8 cellular contexts compared by ENCODE assay signal in the genomic region with DNA sequence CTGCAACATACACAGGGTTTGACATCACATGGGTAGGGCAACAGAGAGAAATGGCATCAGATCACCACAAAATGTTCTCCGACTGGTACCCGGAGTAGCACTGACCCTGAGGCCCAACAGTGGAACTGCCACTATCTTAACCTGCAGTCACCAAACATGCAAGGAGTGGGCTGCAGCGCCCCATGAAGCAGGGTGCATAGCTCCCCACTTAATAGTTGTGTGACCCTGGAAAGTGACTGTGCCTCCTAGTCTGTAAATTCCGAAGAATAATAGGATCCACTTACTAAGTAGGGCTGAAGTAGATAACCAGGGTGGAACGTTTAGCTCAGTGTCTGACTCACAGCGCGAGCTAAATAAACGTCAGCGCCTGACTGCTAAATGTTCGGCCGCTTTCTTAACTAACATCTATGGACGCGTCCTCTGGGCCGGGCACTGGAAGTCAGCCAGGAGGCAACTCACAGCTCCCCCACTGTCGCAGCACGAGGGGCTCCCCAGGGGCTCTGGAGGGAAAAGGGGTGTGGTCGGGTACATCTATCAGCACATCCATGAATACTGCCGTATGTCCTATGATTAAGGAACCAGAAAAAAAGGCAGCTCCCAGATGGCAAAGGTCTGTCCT. TPM values are rescaled to one million over a fixed set of nuclear protein-coding genes. Genes with fewer than 3 reads are reported as not detected.
A peak's percentile ranks its signal among the peaks of the same experiment; 100 is the strongest.
DNase-seq lines count a peak whose midpoint lies in the region; ATAC-seq and TF ChIP-seq lines count a peak whose summit lies in the region.

No MANE protein-coding gene starts in this region.

- ATAC-seq in HG02840 (IDR thresholded peaks at IDR 0.05; ENCODE audit: low FRiP score, unreplicated experiment) (peak; percentile 15), GM19328 (IDR thresholded peaks at IDR 0.05; ENCODE audit: unreplicated experiment) (no peak)

- peak overlapping the region; percentile 81 to 87 (median 86) for H3K27ac ChIP-seq in esophagus muscularis mucosa (replicated peaks in 1 of 4)

- no peak for TF ChIP-seq POLR2A in esophagus muscularis mucosa (IDR thresholded peaks at IDR 0.05; ENCODE audit: low read depth)

- H3K9me3 ChIP-seq in BE2C (no peaks in the 10 kb centered on the region), esophagus muscularis mucosa (no peaks in the 10 kb centered on the region), neuron (ENCODE audit: low read length) (no peaks in the 10 kb centered on the region)

- H3K36me3 ChIP-seq in BE2C (peaks cover 16% of the 10 kb centered on the region), esophagus muscularis mucosa (peaks cover 17 to 32% (median 26%) of the 10 kb centered on the region in 4 donors), neuron (ENCODE audit: insufficient read depth, low read length) (peaks cover 12% of the 10 kb centered on the region)

- H3K4me1 ChIP-seq in BE2C, result peaks cover 5% of the 10 kb centered on the region
- H3K4me1 ChIP-seq in esophagus muscularis mucosa, result peaks cover 26 to 43% (median 38%) of the 10 kb centered on the region in 4 donors
- H3K4me1 ChIP-seq in neuron (ENCODE audit: insufficient read depth, low read length), result peaks cover 8% of the 10 kb centered on the region

- 2% methylated on average over 7 of the region's 18 CpGs for WGBS in esophagus muscularis mucosa

- no peak overlapping the region for H2AFZ ChIP-seq in neuron (ENCODE audit: low read depth, low read length)

- H3K27me3 ChIP-seq in BE2C, result no peaks in the 10 kb centered on the region
- no peaks in the 10 kb centered on the region for H3K27me3 ChIP-seq in esophagus muscularis mucosa
- H3K27me3 ChIP-seq in neuron (ENCODE audit: insufficient read depth, low read length), result no peaks in the 10 kb centered on the region

- TF ChIP-seq CTCF in BE2C (IDR thresholded peaks at IDR 0.05; ENCODE audit: low read depth, low read length) (no peak), esophagus muscularis mucosa (IDR thresholded peaks at IDR 0.05) (no peak)

- DNase-seq in BE2C (peak; percentile 62), esophagus muscularis mucosa (ENCODE audit: extremely low spot score) (no peak), midbrain (lab: John Stamatoyannopoulos, UW) (no peak), NCI-H2196 (lab: John Stamatoyannopoulos, UW; ENCODE audit: unreplicated experiment) (no peak)
- peak; percentile 11 to 28 for DNase-seq in activated CD4-positive, alpha-beta T cell treated with anti-CD3 and anti-CD28 coated beads for 4 hours

- H3K4me3 ChIP-seq in BE2C (ENCODE audit: low read depth, low read length) (peak overlapping the region; percentile 94), esophagus muscularis mucosa (peak overlapping the region; percentile 70 to 94 (median 80)), neuron (ENCODE audit: low read length) (peak overlapping the region; percentile 72)

- no peak for TF ChIP-seq EP300 in esophagus muscularis mucosa (IDR thresholded peaks at IDR 0.05)

- intact Hi-C loops in esophagus muscularis mucosa (cut with DNase I), result no loop called here

RNA-seq across cellular contexts. Expression of a gene that starts 0.8 kb away (rescaled TPM):
- 186 TPM for polyA plus RNA-seq in BE2C (2012; ENCODE audit: insufficient read depth, insufficient read length, low read depth)
- total RNA-seq in esophagus muscularis mucosa, result 10 to 100 TPM; 12.2 to 18.6 (median 14.1) TPM

RNA-seq across cellular contexts. Expression of a gene that starts 29.4 kb away (rescaled TPM):
- polyA plus RNA-seq in BE2C (2012; ENCODE audit: insufficient read depth, insufficient read length, low read depth), result 0.48 TPM
- not detected for total RNA-seq in esophagus muscularis mucosa

RNA-seq across cellular contexts. Expression of a gene that starts 33.4 kb away (rescaled TPM):
- 802 TPM for polyA plus RNA-seq in BE2C (2012; ENCODE audit: insufficient read depth, insufficient read length, low read depth)
- 10 to 100 TPM; 54.4 to 92.7 (median 62.0) TPM for total RNA-seq in esophagus muscularis mucosa

Comparison
In these comparisons a context has a peak if more than half of its experiments do, and no peak if none do; other contexts are left out.
1. DNase-seq: peak in BE2C (single experiment) and activated CD4-positive, alpha-beta T cell treated with anti-CD3 and anti-CD28 coated beads for 4 hours (2 of 2); none in esophagus muscularis mucosa (single experiment), midbrain (single experiment) and NCI-H2196 (single experiment).
2. Peak in every context shown above with its lines, with median percentiles within 50 percentile points of each other: H3K4me3 ChIP-seq.